8 cellular contexts compared by ENCODE assay signal in the genomic region with DNA sequence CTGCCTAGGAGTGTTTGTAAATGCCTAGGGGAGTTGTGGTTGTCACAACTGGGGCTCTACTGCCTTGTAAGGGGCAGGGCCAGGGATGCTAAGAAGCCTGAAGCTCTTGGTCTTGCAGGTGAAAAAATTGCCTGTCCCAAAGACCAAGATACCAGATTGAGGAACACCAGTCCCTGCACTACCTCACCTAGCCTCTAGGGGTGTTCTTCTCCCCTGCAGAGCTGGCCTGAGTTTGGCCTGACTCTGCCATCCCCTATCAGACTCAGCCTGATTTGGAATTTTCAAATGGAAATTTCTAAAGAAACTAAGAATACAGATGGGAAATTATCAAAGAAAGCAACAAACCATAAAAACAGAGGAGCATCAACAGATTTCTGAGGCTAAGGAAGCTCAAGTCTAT.
DNase-seq lines count a peak whose midpoint lies in the region; ATAC-seq and TF ChIP-seq lines count a peak whose summit lies in the region.
"Had no signal": no experiment of that assay in that cellular context is flagged by ENCODE, and none has a peak within 500 bp of the region (broad histone marks: within the 10 kb centered on the region; RNA-seq: fewer than 3 reads in every experiment).

No MANE protein-coding gene starts in this region.

- no peaks in the 10 kb centered on the region for H3K4me1 ChIP-seq in body of pancreas

- ATAC-seq in GM18505 (IDR thresholded peaks at IDR 0.05; ENCODE audit: unreplicated experiment) = peak; percentile 62
- ATAC-seq in body of pancreas = no peak
- ATAC-seq in HG03439 (IDR thresholded peaks at IDR 0.05; ENCODE audit: unreplicated experiment) = no peak

- TF ChIP-seq POLR2A in GM18505 (IDR thresholded peaks at IDR 0.05; ENCODE audit: borderline replicate concordance, extremely low read depth, insufficient read depth, insufficient read length) (no peak), body of pancreas (IDR thresholded peaks at IDR 0.05) (no peak)

- H3K36me3 ChIP-seq in body of pancreas (replicated peaks in 1 of 2; ENCODE audit: insufficient read depth in 1 of 2, low read depth in 2 of 2) = no peaks in the 10 kb centered on the region

- DNase-seq in HK-2 (ENCODE audit: unreplicated experiment) = peak; percentile 6
- DNase-seq in body of pancreas = peak in 2 of 4 donors; percentile 1 to 31
- no peak for DNase-seq in progenitor cell of endocrine pancreas (ENCODE audit: low spot score, unreplicated experiment)
- no peak for DNase-seq in AG08396 (ENCODE audit: low spot score)
- no peak for DNase-seq in activated naive CD4-positive, alpha-beta T cell treated with anti-CD3 and anti-CD28 coated beads, Interleukin-2, amount 50 U/mL, for 16 hours

- no peak overlapping the region for H3K27ac Mint-ChIP-seq in progenitor cell of endocrine pancreas
- H3K27ac Mint-ChIP-seq: nephron had no signal

- intact Hi-C loops in body of pancreas (cut with DNase I) = loop anchor here (10.0 kb wide), 1 partner anchor 61 kb away; no protein-coding TSS in a partner anchor

- H3K27me3 Mint-ChIP-seq in progenitor cell of endocrine pancreas = no peaks in the 10 kb centered on the region

- H3K4me1 Mint-ChIP-seq in progenitor cell of endocrine pancreas (ENCODE audit: low read depth) = no peaks in the 10 kb centered on the region
- H3K4me1 Mint-ChIP-seq: nephron had no signal

- TF ChIP-seq CTCF in body of pancreas (IDR thresholded peaks at IDR 0.05) (peak in 5 of 7 experiments; percentile 15 to 38 (median 29)), progenitor cell of endocrine pancreas (IDR thresholded peaks at IDR 0.05; ENCODE audit: unreplicated experiment) (peak; percentile 52)

- no peak overlapping the region for H3K4me3 Mint-ChIP-seq in progenitor cell of endocrine pancreas (ENCODE audit: low read depth)
- H3K4me3 Mint-ChIP-seq: nephron had no signal

- H3K4me3 ChIP-seq in body of pancreas = no peak overlapping the region

- H3K27ac ChIP-seq in body of pancreas = no peak overlapping the region

- no peaks in the 10 kb centered on the region for H3K36me3 Mint-ChIP-seq in progenitor cell of endocrine pancreas (ENCODE audit: insufficient read depth)

- H3K9me3 Mint-ChIP-seq in progenitor cell of endocrine pancreas (ENCODE audit: low read depth) = peaks cover 16% of the 10 kb centered on the region

- H3K9me3 ChIP-seq in body of pancreas = no peaks in the 10 kb centered on the region

- no peaks in the 10 kb centered on the region for H3K27me3 ChIP-seq in body of pancreas
